Comparison of ENCODE assay signal across 24 cellular contexts in genomic region chr13:53260594-53260993, GRCh38.
"Had no signal": no experiment of that assay in that cellular context is flagged by ENCODE, and none has a peak within 500 bp of the region (broad histone marks: within the 10 kb centered on the region; RNA-seq: fewer than 3 reads in every experiment).

No MANE protein-coding gene starts in this region.

- H3K9me3 Mint-ChIP-seq: stimulated activated memory B cell treated with anti-CD40 and anti-IgM and Interleukin-4, amounts not matched to agents 10 μg/mL and 1 μg/mL and 100 μg/mL, for 72 hours; stimulated activated naive B cell treated with anti-CD40 and anti-IgM and Interleukin-4, amounts not matched to agents 10 μg/mL and 1 μg/mL and 100 μg/mL, for 72 hours; stimulated activated naive CD8-positive, alpha-beta T cell treated with anti-CD3 and anti-CD28 coated beads, Interleukin-15, amount 100 ng/mL, for 72 hours; stimulated activated naive CD8-positive, alpha-beta T cell treated with anti-CD3 and anti-CD28 coated beads, Interleukin-15, Interleukin-2, amounts not matched to agents 100 ng/mL and 50 ng/mL, for 24 hours; type B pancreatic cell had no signal

- H3K27ac Mint-ChIP-seq: stimulated activated effector memory CD8-positive, alpha-beta T cell treated with anti-CD3 and anti-CD28 coated beads, Interleukin-12 subunit alpha, Interleukin-12 subunit beta, amount 100 ng/mL, for 72 hours; stimulated activated memory B cell treated with anti-CD40 and anti-IgM and Interleukin-4, amounts not matched to agents 10 μg/mL and 1 μg/mL and 100 μg/mL, for 72 hours; stimulated activated naive B cell treated with anti-CD40 and anti-IgM and Interleukin-4, amounts not matched to agents 10 μg/mL and 1 μg/mL and 100 μg/mL, for 72 hours; stimulated activated naive CD8-positive, alpha-beta T cell treated with anti-CD3 and anti-CD28 coated beads, Interleukin-15, amount 100 ng/mL, for 72 hours; stimulated activated naive CD8-positive, alpha-beta T cell treated with anti-CD3 and anti-CD28 coated beads, Interleukin-15, Interleukin-2, amounts not matched to agents 100 ng/mL and 50 ng/mL, for 24 hours; type B pancreatic cell had no signal

- H3K36me3 Mint-ChIP-seq: stimulated activated effector memory CD8-positive, alpha-beta T cell treated with anti-CD3 and anti-CD28 coated beads, Interleukin-12 subunit alpha, Interleukin-12 subunit beta, amount 100 ng/mL, for 72 hours; stimulated activated memory B cell treated with anti-CD40 and anti-IgM and Interleukin-4, amounts not matched to agents 10 μg/mL and 1 μg/mL and 100 μg/mL, for 72 hours; stimulated activated naive B cell treated with anti-CD40 and anti-IgM and Interleukin-4, amounts not matched to agents 10 μg/mL and 1 μg/mL and 100 μg/mL, for 72 hours; type B pancreatic cell had no signal

- H3K4me1 Mint-ChIP-seq: stimulated activated effector memory CD8-positive, alpha-beta T cell treated with anti-CD3 and anti-CD28 coated beads, Interleukin-12 subunit alpha, Interleukin-12 subunit beta, amount 100 ng/mL, for 72 hours; stimulated activated memory B cell treated with anti-CD40 and anti-IgM and Interleukin-4, amounts not matched to agents 10 μg/mL and 1 μg/mL and 100 μg/mL, for 72 hours; stimulated activated naive B cell treated with anti-CD40 and anti-IgM and Interleukin-4, amounts not matched to agents 10 μg/mL and 1 μg/mL and 100 μg/mL, for 72 hours; stimulated activated naive CD8-positive, alpha-beta T cell treated with anti-CD3 and anti-CD28 coated beads, Interleukin-15, amount 100 ng/mL, for 72 hours had no signal

- DNase-seq: stimulated activated CD4-positive, alpha-beta T cell treated with anti-CD3 and anti-CD28 coated beads, Interleukin-2, amount 100 ng/mL, for 48 hours; stimulated activated CD4-positive, alpha-beta T cell treated with anti-CD3 and anti-CD28 coated beads, Interleukin-4, amount 100 ng/mL, for 1 hour; stimulated activated CD4-positive, alpha-beta T cell treated with anti-CD3 and anti-CD28 coated beads, Interleukin-4, amount 100 ng/mL, for 24 hours; stimulated activated CD4-positive, alpha-beta T cell treated with anti-CD3 and anti-CD28 coated beads, Interleukin-4, amount 100 ng/mL, for 4 hours; stimulated activated CD8-positive, alpha-beta memory T cell treated with anti-CD3 and anti-CD28 coated beads, Interleukin-4, amount 100 ng/mL, for 48 hours; stimulated activated naive B cell treated with anti-CD40 and anti-IgM and Interleukin-4, amounts not matched to agents 10 μg/mL and 1 μg/mL and 100 μg/mL, for 72 hours; stimulated activated naive CD4-positive, alpha-beta T cell; stimulated activated naive CD4-positive, alpha-beta T cell treated with Interleukin-2 at 50 U/mL for 16 hours; stimulated activated naive CD8-positive, alpha-beta T cell treated with anti-CD3 and anti-CD28 coated beads, Interleukin-15, amount 100 ng/mL, for 72 hours; stimulated activated naive CD8-positive, alpha-beta T cell treated with anti-CD3 and anti-CD28 coated beads, Interleukin-15, Interleukin-2, amounts not matched to agents 100 U/mL and 50 U/mL, for 24 hours; stomach; substantia nigra; testis; thyroid gland; tibial artery; transverse colon; trophoblast cell; upper lobe of left lung; upper lobe of right lung; uterus had no signal

- H3K27me3 Mint-ChIP-seq: stimulated activated memory B cell treated with anti-CD40 and anti-IgM and Interleukin-4, amounts not matched to agents 10 μg/mL and 1 μg/mL and 100 μg/mL, for 72 hours; stimulated activated naive B cell treated with anti-CD40 and anti-IgM and Interleukin-4, amounts not matched to agents 10 μg/mL and 1 μg/mL and 100 μg/mL, for 72 hours had no signal

- H3K4me3 Mint-ChIP-seq: stimulated activated effector memory CD8-positive, alpha-beta T cell treated with anti-CD3 and anti-CD28 coated beads, Interleukin-12 subunit alpha, Interleukin-12 subunit beta, amount 100 ng/mL, for 72 hours; stimulated activated memory B cell treated with anti-CD40 and anti-IgM and Interleukin-4, amounts not matched to agents 10 μg/mL and 1 μg/mL and 100 μg/mL, for 72 hours; stimulated activated naive B cell treated with anti-CD40 and anti-IgM and Interleukin-4, amounts not matched to agents 10 μg/mL and 1 μg/mL and 100 μg/mL, for 72 hours; stimulated activated naive CD8-positive, alpha-beta T cell treated with anti-CD3 and anti-CD28 coated beads, Interleukin-15, amount 100 ng/mL, for 72 hours; stimulated activated naive CD8-positive, alpha-beta T cell treated with anti-CD3 and anti-CD28 coated beads, Interleukin-15, Interleukin-2, amounts not matched to agents 100 ng/mL and 50 ng/mL, for 24 hours; type B pancreatic cell had no signal
